In genomic region chr11:75725552-75726320, GRCh38 we compare ENCODE assay signal across 37 cellular contexts. TPM values are rescaled to one million over a fixed set of nuclear protein-coding genes. Genes with fewer than 3 reads are reported as not detected.
"Had no signal": no experiment of that assay in that cellular context is flagged by ENCODE, and none has a peak within 500 bp of the region (broad histone marks: within the 10 kb centered on the region; RNA-seq: fewer than 3 reads in every experiment).

No MANE protein-coding gene starts in this region.

- H3K27ac ChIP-seq: adrenal gland, body of pancreas, coronary artery, dorsolateral prefrontal cortex, sigmoid colon, stomach, suprapubic skin, tibial artery, upper lobe of right lung, VCaP had no signal

- DNase-seq: activated CD4-positive, alpha-beta memory T cell treated with anti-CD3 and anti-CD28 coated beads for 36 hours; activated CD4-positive, alpha-beta T cell treated with anti-CD3 and anti-CD28 coated beads, Interleukin-2, amount 10 ng/mL, durations not matched to agents 24 days and 14 days; activated naive CD4-positive, alpha-beta T cell; activated T-cell treated with anti-CD3 and anti-CD28 coated beads, Interleukin-2, amount 50 U/mL, for 4 hours; adrenal gland; aorta; dorsolateral prefrontal cortex; foreskin fibroblast; head of caudate nucleus; mesendoderm; natural killer cell; sigmoid colon; small intestine; stimulated activated CD4-positive, alpha-beta T cell treated with anti-CD3 and anti-CD28 coated beads, Interleukin-1b, Interleukin-23, amount 100 ng/mL, for 48 hours; stimulated activated CD4-positive, alpha-beta T cell treated with anti-CD3 and anti-CD28 coated beads, Interleukin-4, amount 100 ng/mL, for 4 hours; stimulated activated CD8-positive, alpha-beta memory T cell treated with anti-CD3 and anti-CD28 coated beads, Interleukin-4, amount 100 ng/mL, for 48 hours; stomach; T-helper 9 cell; tibial artery; upper lobe of right lung had no signal

- ATAC-seq: activated CD4-positive, CD25-positive, alpha-beta regulatory T cell treated with anti-CD3 and anti-CD28 coated beads, Interleukin-2, amount 50 U/mL, for 24 hours; activated naive CD4-positive, alpha-beta T cell treated with anti-CD3 and anti-CD28 coated beads, Interleukin-2, amount 50 U/mL, for 72 hours; activated T-cell treated with anti-CD3 and anti-CD28 coated beads, Interleukin-2, amount 50 U/mL, for 4 hours; activated T-helper 17 cell treated with anti-CD3 and anti-CD28 coated beads, Interleukin-2, amount 50 U/mL, for 72 hours; body of pancreas; esophagus mucosa; left lobe of liver; natural killer cell; stimulated activated memory B cell treated with anti-CD40 and anti-IgM and Interleukin-4, amounts not matched to agents 10 μg/mL and 1 μg/mL and 100 μg/mL, for 72 hours; upper lobe of right lung had no signal

- H3K36me3 ChIP-seq: adrenal gland, sigmoid colon, stomach, suprapubic skin, tibial artery, upper lobe of right lung had no signal

- H3K27me3 ChIP-seq: adrenal gland, body of pancreas, sigmoid colon, stomach, suprapubic skin, tibial artery, upper lobe of right lung had no signal

- H3K4me3 ChIP-seq: adrenal gland, body of pancreas, coronary artery, dorsolateral prefrontal cortex, lung, sigmoid colon, stomach, suprapubic skin, tibial artery, upper lobe of right lung had no signal

- H3K9me3 ChIP-seq: adrenal gland, body of pancreas, sigmoid colon, stomach, suprapubic skin, tibial artery, upper lobe of right lung had no signal

- H3K4me1 ChIP-seq: adrenal gland, body of pancreas, sigmoid colon, stomach, suprapubic skin, upper lobe of right lung had no signal

RNA-seq across cellular contexts. Expression of gene MOGAT2, which starts 8.1 kb away (rescaled TPM):
- total RNA-seq: activated CD4-positive, alpha-beta memory T cell treated with anti-CD3 and anti-CD28 coated beads for 36 hours; activated CD4-positive, alpha-beta T cell treated with anti-CD3 and anti-CD28 coated beads, Interleukin-2, amount 10 ng/mL, durations not matched to agents 24 days and 14 days; activated CD8-positive, alpha-beta memory T cell treated with anti-CD3 and anti-CD28 coated beads for 36 hours; activated naive CD4-positive, alpha-beta T cell treated with anti-CD3 and anti-CD28 coated beads, Interleukin-2, amount 50 U/mL, for 72 hours; activated T-helper 17 cell treated with anti-CD3 and anti-CD28 coated beads, Interleukin-2, amount 50 U/mL, for 72 hours; aorta; body of pancreas; kidney epithelial cell; mononuclear cell; natural killer cell; osteocyte; posterior vena cava; T-helper 1 cell treated with Interleukin-12 subunit alpha and Interleukin-12 subunit beta and Interleukin-4 antibody, amounts not matched to agents 30 ng/mL and 1 ng/mL, for 36 hours; upper lobe of right lung had no signal

RNA-seq across cellular contexts. Expression of gene MAP6, which starts 56.9 kb away (rescaled TPM):
- total RNA-seq: activated T-cell treated with anti-CD3 and anti-CD28 coated beads, Interleukin-2, amount 50 U/mL, for 4 hours; mononuclear cell; natural killer cell had no signal
